ENCODE assay signal across 27 cellular contexts in genomic region chr18:68979737-68980136, GRCh38.
"Had no signal": no experiment of that assay in that cellular context is flagged by ENCODE, and none has a peak within 500 bp of the region (broad histone marks: within the 10 kb centered on the region; RNA-seq: fewer than 3 reads in every experiment).

No MANE protein-coding gene starts in this region.

- H3K4me3 Mint-ChIP-seq: mesothelial cell of epicardium, naive B cell had no signal

- H3K4me3 ChIP-seq: coronary artery, dorsolateral prefrontal cortex, esophagus squamous epithelium, gastrocnemius medialis, heart right ventricle, left lung, lower lobe of right lung, mucosa of descending colon had no signal

- ATAC-seq: esophagus mucosa, gastrocnemius medialis, heart right ventricle, left cardiac atrium, left lung, left ventricle myocardium superior, lower lobe of right lung, mucosa of descending colon had no signal

- H3K27ac Mint-ChIP-seq: mesothelial cell of epicardium, naive B cell had no signal

- DNase-seq: dermis blood vessel endothelial cell; dorsolateral prefrontal cortex; effector CD4-positive, alpha-beta T cell; effector memory CD4-positive, alpha-beta T cell; erythroblast; esophagus squamous epithelium; foreskin fibroblast; foreskin melanocyte; gastrocnemius medialis; glutamatergic neuron; head of caudate nucleus; heart right ventricle; hippocampal formation; left cardiac atrium; left lung; left ventricle myocardium superior; lower lobe of right lung; mesenchymal stem cell; mucosa of descending colon; naive B cell had no signal

- H3K36me3 Mint-ChIP-seq: mesothelial cell of epicardium, naive B cell had no signal

- H3K9me3 Mint-ChIP-seq: mesothelial cell of epicardium had no signal

- H3K36me3 ChIP-seq: esophagus squamous epithelium, gastrocnemius medialis, heart right ventricle, left lung, lower lobe of right lung had no signal

- FAIRE-seq: colon, endothelial cell of umbilical vein, islet of Langerhans, keratinocyte had no signal

- H3K27me3 ChIP-seq: dorsolateral prefrontal cortex, esophagus squamous epithelium, gastrocnemius medialis, heart right ventricle, left lung had no signal

- H3K4me1 Mint-ChIP-seq: mesothelial cell of epicardium, naive B cell had no signal

- H3K27me3 Mint-ChIP-seq: naive B cell had no signal
